In the genomic region with DNA sequence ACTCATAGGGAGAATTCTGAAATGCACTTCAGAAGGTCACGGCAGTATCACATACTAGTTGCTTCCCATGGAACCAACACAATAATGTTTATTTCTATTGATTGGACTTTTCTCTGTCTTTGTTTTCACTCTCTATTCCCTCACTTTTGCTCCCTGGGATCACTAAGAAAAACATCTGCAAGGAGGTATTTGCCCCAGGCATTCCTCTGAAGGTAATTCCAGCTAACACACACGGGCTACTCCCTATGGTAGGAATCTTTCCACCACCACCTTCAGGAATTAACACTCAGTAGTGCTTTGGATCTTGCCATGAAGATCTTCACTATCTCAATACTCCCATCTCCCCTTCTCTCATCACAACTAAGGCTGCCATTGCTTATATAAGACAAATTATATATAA, we compare ENCODE assay signal across 38 cellular contexts.
"Had no signal": no experiment of that assay in that cellular context is flagged by ENCODE, and none has a peak within 500 bp of the region (broad histone marks: within the 10 kb centered on the region; RNA-seq: fewer than 3 reads in every experiment).

No MANE protein-coding gene starts in this region.

- H3K9me3 ChIP-seq: adrenal gland, ascending aorta, body of pancreas, breast epithelium had no signal

- H3K4me3 Mint-ChIP-seq: activated naive CD4-positive, alpha-beta T cell treated with anti-CD3 and anti-CD28 coated beads for 36 hours; activated naive CD4-positive, alpha-beta T cell treated with anti-CD3 and anti-CD28 coated beads, Interleukin-2, amount 10 ng/mL, durations not matched to agents 7 days and 5 days; activated naive CD4-positive, alpha-beta T cell treated with anti-CD3 and anti-CD28 coated beads, Interleukin-2, amount 50 U/mL, for 24 hours; activated naive CD8-positive, alpha-beta T cell; activated naive CD8-positive, alpha-beta T cell treated with anti-CD3 and anti-CD28 coated beads for 36 hours; activated naive CD8-positive, alpha-beta T cell treated with anti-CD3 and anti-CD28 coated beads, Interleukin-2, amount 10 ng/mL, durations not matched to agents 7 days and 5 days; activated naive CD8-positive, alpha-beta T cell treated with anti-CD3 and anti-CD28 coated beads, Interleukin-2, amount 50 U/mL, for 24 hours; activated T-cell treated with anti-CD3 and anti-CD28 coated beads, Interleukin-2, amount 50 U/mL, for 24 hours; activated T-cell treated with anti-CD3 and anti-CD28 coated beads, Interleukin-2, amount 50 U/mL, for 4 hours; activated T-cell treated with anti-CD3 and anti-CD28 coated beads, Interleukin-2, amount 50 U/mL, for 72 hours; activated T-helper 1 cell treated with anti-CD3 and anti-CD28 coated beads, Interleukin-12 subunit alpha, Interleukin-12 subunit beta, Interleukin-2, Interleukin-4 antibody, amounts not matched to agents 30 ng/mL and 10 ng/mL and 1 ng/mL, durations not matched to agents 14 hours and 24 hours and 36 hours; brain; central memory CD8-positive, alpha-beta T cell had no signal

- H3K36me3 Mint-ChIP-seq: activated naive CD4-positive, alpha-beta T cell treated with anti-CD3 and anti-CD28 coated beads, Interleukin-2, amount 10 ng/mL, durations not matched to agents 7 days and 5 days; activated naive CD4-positive, alpha-beta T cell treated with anti-CD3 and anti-CD28 coated beads, Interleukin-2, amount 50 U/mL, for 24 hours; activated naive CD4-positive, alpha-beta T cell treated with anti-CD3 and anti-CD28 coated beads, Interleukin-2, amount 50 U/mL, for 72 hours; activated naive CD8-positive, alpha-beta T cell; activated naive CD8-positive, alpha-beta T cell treated with anti-CD3 and anti-CD28 coated beads for 36 hours; activated naive CD8-positive, alpha-beta T cell treated with anti-CD3 and anti-CD28 coated beads, Interleukin-2, amount 10 ng/mL, durations not matched to agents 7 days and 5 days; brain had no signal

- DNase-seq: activated effector memory CD4-positive, alpha-beta T cell treated with anti-CD3 and anti-CD28 coated beads, Interleukin-2, amount 50 U/mL, for 16 hours; activated effector memory CD4-positive, alpha-beta T cell treated with Interleukin-2 at 50 U/mL for 16 hours; activated gamma-delta T cell; activated gamma-delta T cell treated with Interleukin-2 at 50 U/mL for 16 hours; activated naive CD4-positive, alpha-beta T cell; activated naive CD4-positive, alpha-beta T cell treated with anti-CD3 and anti-CD28 coated beads for 36 hours; activated naive CD4-positive, alpha-beta T cell treated with anti-CD3 and anti-CD28 coated beads, Interleukin-2, amount 10 ng/mL, durations not matched to agents 7 days and 5 days; activated naive CD4-positive, alpha-beta T cell treated with anti-CD3 and anti-CD28 coated beads, Interleukin-2, amount 50 U/mL, for 16 hours; activated naive CD4-positive, alpha-beta T cell treated with Interleukin-2 at 50 U/mL for 16 hours; activated naive CD8-positive, alpha-beta T cell treated with anti-CD3 and anti-CD28 coated beads for 36 hours; activated naive CD8-positive, alpha-beta T cell treated with anti-CD3 and anti-CD28 coated beads, Interleukin-2, amount 10 ng/mL, durations not matched to agents 7 days and 5 days; activated naive CD8-positive, alpha-beta T cell treated with anti-CD3 and anti-CD28 coated beads, Interleukin-2, amount 50 U/mL, for 24 hours; activated T-cell treated with anti-CD3 and anti-CD28 coated beads for 4 hours; activated T-cell treated with anti-CD3 and anti-CD28 coated beads, Interleukin-2, amount 50 U/mL, for 1 hour; activated T-cell treated with anti-CD3 and anti-CD28 coated beads, Interleukin-2, amount 50 U/mL, for 24 hours; activated T-cell treated with anti-CD3 and anti-CD28 coated beads, Interleukin-2, amount 50 U/mL, for 4 hours; activated T-cell treated with anti-CD3 and anti-CD28 coated beads, Interleukin-2, amount 50 U/mL, for 48 hours; activated T-cell treated with anti-CD3 and anti-CD28 coated beads, Interleukin-2, amount 50 U/mL, for 72 hours; adrenal gland; amniotic stem cell; amygdala; anterior cingulate cortex; aorta; body of pancreas; brain microvascular endothelial cell; caudate nucleus; central memory CD4-positive, alpha-beta T cell; cerebellar nuclear complex had no signal

- ATAC-seq: activated naive CD4-positive, alpha-beta T cell treated with anti-CD3 and anti-CD28 coated beads, Interleukin-2, amount 50 U/mL, for 72 hours; activated naive CD8-positive, alpha-beta T cell treated with anti-CD3 and anti-CD28 coated beads, Interleukin-2, amount 50 U/mL, for 24 hours; activated T-cell treated with anti-CD3 and anti-CD28 coated beads, Interleukin-2, amount 50 U/mL, for 4 hours; activated T-cell treated with anti-CD3 and anti-CD28 coated beads, Interleukin-2, amount 50 U/mL, for 72 hours; body of pancreas had no signal

- H3K4me1 ChIP-seq: adrenal gland, ascending aorta, body of pancreas, breast epithelium had no signal

- H3K27ac Mint-ChIP-seq: activated naive CD4-positive, alpha-beta T cell treated with anti-CD3 and anti-CD28 coated beads for 36 hours; activated naive CD4-positive, alpha-beta T cell treated with anti-CD3 and anti-CD28 coated beads, Interleukin-2, amount 10 ng/mL, durations not matched to agents 7 days and 5 days; activated naive CD4-positive, alpha-beta T cell treated with anti-CD3 and anti-CD28 coated beads, Interleukin-2, amount 50 U/mL, for 24 hours; activated naive CD4-positive, alpha-beta T cell treated with anti-CD3 and anti-CD28 coated beads, Interleukin-2, amount 50 U/mL, for 72 hours; activated naive CD8-positive, alpha-beta T cell; activated naive CD8-positive, alpha-beta T cell treated with anti-CD3 and anti-CD28 coated beads for 36 hours; activated naive CD8-positive, alpha-beta T cell treated with anti-CD3 and anti-CD28 coated beads, Interleukin-2, amount 10 ng/mL, durations not matched to agents 7 days and 5 days; activated naive CD8-positive, alpha-beta T cell treated with anti-CD3 and anti-CD28 coated beads, Interleukin-2, amount 50 U/mL, for 24 hours; activated T-cell treated with anti-CD3 and anti-CD28 coated beads, Interleukin-2, amount 50 U/mL, for 24 hours; activated T-cell treated with anti-CD3 and anti-CD28 coated beads, Interleukin-2, amount 50 U/mL, for 72 hours; activated T-helper 1 cell treated with anti-CD3 and anti-CD28 coated beads, Interleukin-12 subunit alpha, Interleukin-12 subunit beta, Interleukin-2, Interleukin-4 antibody, amounts not matched to agents 30 ng/mL and 10 ng/mL and 1 ng/mL, durations not matched to agents 14 hours and 24 hours and 36 hours; activated T-helper 2 cell treated with anti-CD3 and anti-CD28 coated beads, Interferon-gamma antibody, Interleukin-2, Interleukin-4, amounts not matched to agents 10 μg/mL and 5 μg/mL and 100 μg/mL, durations not matched to agents 14 hours and 24 hours and 36 hours; brain had no signal

- H3K27me3 ChIP-seq: adrenal gland, ascending aorta, body of pancreas, brain microvascular endothelial cell, breast epithelium, cardiac muscle cell had no signal

- H3K27ac ChIP-seq: adrenal gland, ascending aorta, body of pancreas, brain microvascular endothelial cell, breast epithelium, cardiac muscle cell had no signal

- H3K4me3 ChIP-seq: adrenal gland, ascending aorta, body of pancreas, breast epithelium, cardiac muscle cell had no signal

- H3K4me1 Mint-ChIP-seq: activated naive CD4-positive, alpha-beta T cell treated with anti-CD3 and anti-CD28 coated beads, Interleukin-2, amount 10 ng/mL, durations not matched to agents 7 days and 5 days; activated naive CD4-positive, alpha-beta T cell treated with anti-CD3 and anti-CD28 coated beads, Interleukin-2, amount 50 U/mL, for 24 hours; activated naive CD8-positive, alpha-beta T cell treated with anti-CD3 and anti-CD28 coated beads for 36 hours; activated naive CD8-positive, alpha-beta T cell treated with anti-CD3 and anti-CD28 coated beads, Interleukin-2, amount 10 ng/mL, durations not matched to agents 7 days and 5 days; activated naive CD8-positive, alpha-beta T cell treated with anti-CD3 and anti-CD28 coated beads, Interleukin-2, amount 50 U/mL, for 24 hours; central memory CD8-positive, alpha-beta T cell had no signal

- H3K27me3 Mint-ChIP-seq: activated naive CD4-positive, alpha-beta T cell treated with anti-CD3 and anti-CD28 coated beads, Interleukin-2, amount 10 ng/mL, durations not matched to agents 7 days and 5 days; activated naive CD4-positive, alpha-beta T cell treated with anti-CD3 and anti-CD28 coated beads, Interleukin-2, amount 50 U/mL, for 24 hours; activated naive CD8-positive, alpha-beta T cell; activated naive CD8-positive, alpha-beta T cell treated with anti-CD3 and anti-CD28 coated beads for 36 hours; activated naive CD8-positive, alpha-beta T cell treated with anti-CD3 and anti-CD28 coated beads, Interleukin-2, amount 10 ng/mL, durations not matched to agents 7 days and 5 days; activated naive CD8-positive, alpha-beta T cell treated with anti-CD3 and anti-CD28 coated beads, Interleukin-2, amount 50 U/mL, for 24 hours; activated T-cell treated with anti-CD3 and anti-CD28 coated beads, Interleukin-2, amount 50 U/mL, for 24 hours; brain; central memory CD8-positive, alpha-beta T cell had no signal

- H3K9me3 Mint-ChIP-seq: activated naive CD8-positive, alpha-beta T cell treated with anti-CD3 and anti-CD28 coated beads for 36 hours; activated naive CD8-positive, alpha-beta T cell treated with anti-CD3 and anti-CD28 coated beads, Interleukin-2, amount 50 U/mL, for 24 hours; brain had no signal

- H3K36me3 ChIP-seq: adrenal gland, ascending aorta, brain microvascular endothelial cell, breast epithelium, cardiac muscle cell had no signal
